Comparison of ENCODE assay signal across 11 cellular contexts in the genomic region with DNA sequence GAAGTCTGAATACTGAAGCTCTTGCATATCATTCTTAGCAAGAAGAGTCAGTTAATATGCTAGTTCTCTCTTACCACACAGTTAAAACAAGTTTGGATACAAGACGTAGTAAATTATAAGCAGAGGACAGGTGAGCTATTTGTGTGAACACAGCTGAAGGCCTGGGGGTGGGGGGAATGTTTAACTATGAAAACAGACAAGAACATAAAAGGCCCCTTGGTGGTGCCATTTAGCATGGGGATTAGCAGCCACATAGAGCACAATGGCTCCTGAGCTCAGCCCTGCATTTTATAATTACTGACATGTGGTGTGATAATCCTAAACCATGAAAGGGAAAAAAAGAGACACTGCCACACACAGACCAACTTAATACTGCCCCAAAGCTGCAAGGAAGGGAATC.
DNase-seq lines count a peak whose midpoint lies in the region; ATAC-seq and TF ChIP-seq lines count a peak whose summit lies in the region.
"Had no signal": no experiment of that assay in that cellular context is flagged by ENCODE, and none has a peak within 500 bp of the region (broad histone marks: within the 10 kb centered on the region; RNA-seq: fewer than 3 reads in every experiment).

No MANE protein-coding gene starts in this region.

- H3K4me2 ChIP-seq in DND-41 (ENCODE audit: insufficient read depth, low read length) (no peak overlapping the region), neural cell (ENCODE audit: low read length) (no peak overlapping the region)

- no peak for TF ChIP-seq RAD21 in neural cell (conservative IDR thresholded peaks at IDR 0.05)

- H3K27ac Mint-ChIP-seq in osteocyte (ENCODE audit: unreplicated experiment) = no peak overlapping the region

- H3K9ac ChIP-seq in DND-41 (ENCODE audit: low read depth, low read length) (no peak overlapping the region), neural cell (ENCODE audit: low read length) (no peak overlapping the region)

- DNase-seq in DND-41 = no peak
- DNase-seq in NCI-H146 treated with DMSO at 0.1 percent for 48 hours (lab: John Stamatoyannopoulos, UW; ENCODE audit: unreplicated experiment) = peak; percentile 94
- DNase-seq in WERI-Rb-1 = peak; percentile 77
- DNase-seq in osteocyte (ENCODE audit: extremely low spot score, unreplicated experiment) = no peak
- DNase-seq in islet precursor cell = no peak
- DNase-seq: activated CD4-positive, alpha-beta T cell treated with anti-CD3 and anti-CD28 coated beads, Interleukin-2, amount 50 U/mL, for 48 hours; Peyer's patch; stomach had no signal

- H2AFZ ChIP-seq in DND-41 (ENCODE audit: low read depth, low read length) (no peak overlapping the region), neural cell (ENCODE audit: low read depth, low read length) (no peak overlapping the region)

- H3K4me3 Mint-ChIP-seq in osteocyte (ENCODE audit: unreplicated experiment) = no peak overlapping the region
- H3K4me3 Mint-ChIP-seq: IgD-negative memory B cell had no signal

- no peaks in the 10 kb centered on the region for H3K9me2 ChIP-seq in neural cell (ENCODE audit: insufficient read depth, low read length)

- TF ChIP-seq CTCF in DND-41 (IDR thresholded peaks at IDR 0.05; ENCODE audit: borderline replicate concordance, extremely low read depth, low read length, poor library complexity, severe bottlenecking) (no peak), WERI-Rb-1 (IDR thresholded peaks at IDR 0.05; ENCODE audit: low read depth, low read length) (peak; percentile 31; the same call in 1 of the 2 replicates), neural cell (IDR thresholded peaks at IDR 0.05; ENCODE audit: poor library complexity, severe bottlenecking) (peak; percentile 15), osteocyte (IDR thresholded peaks at IDR 0.05) (no peak)

- H3K36me3 ChIP-seq in DND-41 (ENCODE audit: insufficient read depth, low read length) = no peaks in the 10 kb centered on the region
- H3K36me3 ChIP-seq in WERI-Rb-1 = no peaks in the 10 kb centered on the region
- no peaks in the 10 kb centered on the region for H3K36me3 ChIP-seq in neural cell (ENCODE audit: insufficient read depth, low read length)
- H3K36me3 ChIP-seq: Peyer's patch had no signal

- peak overlapping the region; percentile 32; the same call in 1 of the 2 replicates for H3K27ac ChIP-seq in DND-41 (ENCODE audit: low read length)
- H3K27ac ChIP-seq in WERI-Rb-1 = peak overlapping the region; percentile 65
- H3K27ac ChIP-seq in neural cell (ENCODE audit: low read length) = no peak overlapping the region

- H3K9me3 Mint-ChIP-seq in osteocyte (ENCODE audit: unreplicated experiment) = peaks cover 3% of the 10 kb centered on the region

- ATAC-seq in DND-41 (ENCODE audit: insufficient read depth, low read depth) (no peak), GM18909 (IDR thresholded peaks at IDR 0.05; ENCODE audit: poor library complexity, unreplicated experiment) (no peak)

- H3K4me1 ChIP-seq in DND-41 (ENCODE audit: insufficient read depth, low read length) = peaks cover 12% of the 10 kb centered on the region
- H3K4me1 ChIP-seq: Peyer's patch had no signal

- H3K27me3 Mint-ChIP-seq in osteocyte (ENCODE audit: unreplicated experiment) = no peaks in the 10 kb centered on the region

- H3K36me3 Mint-ChIP-seq in osteocyte (ENCODE audit: unreplicated experiment) = peaks cover 5% of the 10 kb centered on the region

- H4K20me1 ChIP-seq in DND-41 (ENCODE audit: insufficient read depth, low read length) (no peaks in the 10 kb centered on the region), neural cell (ENCODE audit: insufficient read depth) (no peaks in the 10 kb centered on the region)

- TF ChIP-seq EP300 in neural cell (conservative IDR thresholded peaks at IDR 0.05; ENCODE audit: poor library complexity, severe bottlenecking) = no peak

- H3K9me3 ChIP-seq in DND-41 (ENCODE audit: insufficient read depth, low read length, severe bottlenecking) (no peaks in the 10 kb centered on the region), WERI-Rb-1 (ENCODE audit: severe bottlenecking) (peaks cover 5% of the 10 kb centered on the region), neural cell (ENCODE audit: low read length) (no peaks in the 10 kb centered on the region)
- H3K9me3 ChIP-seq: Peyer's patch, stomach had no signal

- H3K27me3 ChIP-seq in DND-41 (ENCODE audit: insufficient read depth, low read length, poor library complexity) = no peaks in the 10 kb centered on the region
- no peaks in the 10 kb centered on the region for H3K27me3 ChIP-seq in WERI-Rb-1 (ENCODE audit: insufficient read depth, low read depth, severe bottlenecking)
- H3K27me3 ChIP-seq in neural cell (ENCODE audit: insufficient read depth, low read depth, low read length) = peaks cover 9% of the 10 kb centered on the region
- H3K27me3 ChIP-seq: Peyer's patch, stomach had no signal

- H3F3A ChIP-seq in neural cell (ENCODE audit: insufficient read depth, low read length, poor library complexity, severe bottlenecking) = no peaks in the 10 kb centered on the region

- peaks cover 77% of the 10 kb centered on the region for H3K4me1 Mint-ChIP-seq in osteocyte (ENCODE audit: unreplicated experiment)

- no peaks in the 10 kb centered on the region for H3K79me2 ChIP-seq in DND-41 (ENCODE audit: insufficient read depth, low read length)
- H3K79me2 ChIP-seq in neural cell (replicated peaks; ENCODE audit: insufficient read depth, low read length) = no peaks in the 10 kb centered on the region

- no peak overlapping the region for H3K4me3 ChIP-seq in DND-41 (ENCODE audit: low read depth in 1 of 2, low read length in 2 of 2)
- H3K4me3 ChIP-seq in WERI-Rb-1 (ENCODE audit: low read depth, low read length) = no peak overlapping the region
- H3K4me3 ChIP-seq in neural cell (ENCODE audit: low read length) = no peak overlapping the region
- H3K4me3 ChIP-seq: Peyer's patch, stomach had no signal

TF ChIP-seq in neural cell, 6 proteins besides CTCF, POLR2A, EP300 and RAD21:
- TF ChIP-seq POLR2AphosphoS5 (IDR thresholded peaks at IDR 0.05) = no peak
- TF ChIP-seq, protein P1, sequence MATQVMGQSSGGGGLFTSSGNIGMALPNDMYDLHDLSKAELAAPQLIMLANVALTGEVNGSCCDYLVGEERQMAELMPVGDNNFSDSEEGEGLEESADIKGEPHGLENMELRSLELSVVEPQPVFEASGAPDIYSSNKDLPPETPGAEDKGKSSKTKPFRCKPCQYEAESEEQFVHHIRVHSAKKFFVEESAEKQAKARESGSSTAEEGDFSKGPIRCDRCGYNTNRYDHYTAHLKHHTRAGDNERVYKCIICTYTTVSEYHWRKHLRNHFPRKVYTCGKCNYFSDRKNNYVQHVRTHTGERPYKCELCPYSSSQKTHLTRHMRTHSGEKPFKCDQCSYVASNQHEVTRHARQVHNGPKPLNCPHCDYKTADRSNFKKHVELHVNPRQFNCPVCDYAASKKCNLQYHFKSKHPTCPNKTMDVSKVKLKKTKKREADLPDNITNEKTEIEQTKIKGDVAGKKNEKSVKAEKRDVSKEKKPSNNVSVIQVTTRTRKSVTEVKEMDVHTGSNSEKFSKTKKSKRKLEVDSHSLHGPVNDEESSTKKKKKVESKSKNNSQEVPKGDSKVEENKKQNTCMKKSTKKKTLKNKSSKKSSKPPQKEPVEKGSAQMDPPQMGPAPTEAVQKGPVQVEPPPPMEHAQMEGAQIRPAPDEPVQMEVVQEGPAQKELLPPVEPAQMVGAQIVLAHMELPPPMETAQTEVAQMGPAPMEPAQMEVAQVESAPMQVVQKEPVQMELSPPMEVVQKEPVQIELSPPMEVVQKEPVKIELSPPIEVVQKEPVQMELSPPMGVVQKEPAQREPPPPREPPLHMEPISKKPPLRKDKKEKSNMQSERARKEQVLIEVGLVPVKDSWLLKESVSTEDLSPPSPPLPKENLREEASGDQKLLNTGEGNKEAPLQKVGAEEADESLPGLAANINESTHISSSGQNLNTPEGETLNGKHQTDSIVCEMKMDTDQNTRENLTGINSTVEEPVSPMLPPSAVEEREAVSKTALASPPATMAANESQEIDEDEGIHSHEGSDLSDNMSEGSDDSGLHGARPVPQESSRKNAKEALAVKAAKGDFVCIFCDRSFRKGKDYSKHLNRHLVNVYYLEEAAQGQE (IDR thresholded peaks at IDR 0.05; ENCODE audit: borderline replicate concordance) = no peak
- TF ChIP-seq MXI1 (conservative IDR thresholded peaks at IDR 0.05; ENCODE audit: poor library complexity, severe bottlenecking) = no peak
- no peak for TF ChIP-seq EZH2 (IDR thresholded peaks at IDR 0.05; ENCODE audit: borderline replicate concordance, insufficient read depth, low read length, poor library complexity, severe bottlenecking)
- TF ChIP-seq TAF1 (IDR thresholded peaks at IDR 0.05; ENCODE audit: low read depth) = no peak
- TF ChIP-seq SMC3 (conservative IDR thresholded peaks at IDR 0.05; ENCODE audit: poor library complexity) = no peak
TF ChIP-seq in neural cell: peak in this region for 0.

Comparison
In these comparisons a context has a peak if more than half of its experiments do, and no peak if none do; other contexts are left out.
1. DNase-seq: peak in NCI-H146 treated with DMSO at 0.1 percent for 48 hours (single experiment) and WERI-Rb-1 (single experiment); none in DND-41 (single experiment), osteocyte (single experiment) and islet precursor cell (single experiment).
2. CTCF ChIP-seq: peak in WERI-Rb-1 (single experiment) and neural cell (single experiment); none in DND-41 (single experiment) and osteocyte (single experiment).